ENCODE assay signal across 23 cellular contexts in the genomic region with DNA sequence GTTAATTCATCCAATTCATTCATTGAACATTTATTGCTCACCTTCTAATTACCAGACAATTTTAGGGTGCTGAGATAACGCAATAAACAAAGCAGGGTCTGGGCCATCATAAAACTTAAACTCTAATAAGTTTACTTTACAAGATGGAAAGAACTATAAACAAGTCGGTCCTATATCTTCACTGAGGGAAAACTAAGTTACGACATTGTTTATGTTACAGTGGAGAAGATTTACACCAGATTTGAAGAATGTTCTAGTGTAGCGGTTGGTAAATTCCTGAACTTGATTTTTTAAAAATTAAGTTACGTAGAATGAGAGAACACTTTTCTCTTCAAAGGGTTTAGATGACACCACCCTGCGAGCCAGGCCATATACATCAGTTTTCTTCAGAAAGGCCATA. TPM values are rescaled to one million over a fixed set of nuclear protein-coding genes. Genes with fewer than 3 reads are reported as not detected.
"Had no signal": no experiment of that assay in that cellular context is flagged by ENCODE, and none has a peak within 500 bp of the region (broad histone marks: within the 10 kb centered on the region; RNA-seq: fewer than 3 reads in every experiment).

No MANE protein-coding gene starts in this region.

- H3K36me3 ChIP-seq: brain microvascular endothelial cell, cardiac muscle cell had no signal

- DNase-seq: activated CD4-positive, alpha-beta memory T cell treated with anti-CD3 and anti-CD28 coated beads, Interleukin-2, amount 10 ng/mL, durations not matched to agents 7 days and 5 days; activated CD4-positive, alpha-beta T cell treated with anti-CD3 and anti-CD28 coated beads for 36 hours; activated CD4-positive, alpha-beta T cell treated with anti-CD3 and anti-CD28 coated beads, Interleukin-2, amount 50 U/mL, for 1 hour; activated CD4-positive, CD25-positive, alpha-beta regulatory T cell; activated naive CD4-positive, alpha-beta T cell; amygdala; brain microvascular endothelial cell; Karpas-422; NCI-H1105 treated with DMSO at 0.1 percent for 48 hours; NCI-H1436 treated with DMSO at 0.1 percent for 48 hours; NCI-H187; NCI-H2081; NCI-H446; NCI-H524; PC-9; SHP77 treated with DMSO at 0.1 percent for 48 hours; T-helper 17 cell; T-helper 9 cell had no signal

- H3K9me3 Mint-ChIP-seq: activated CD4-positive, alpha-beta memory T cell treated with anti-CD3 and anti-CD28 coated beads, Interleukin-2, amount 10 ng/mL, durations not matched to agents 7 days and 5 days; activated naive CD4-positive, alpha-beta T cell treated with anti-CD3 and anti-CD28 coated beads, Interleukin-2, amount 50 U/mL, for 24 hours had no signal

- H3K4me3 ChIP-seq: cardiac muscle cell, K562, PC-9 had no signal

- H3K36me3 Mint-ChIP-seq: activated naive CD4-positive, alpha-beta T cell treated with anti-CD3 and anti-CD28 coated beads, Interleukin-2, amount 50 U/mL, for 24 hours had no signal

- H3K4me3 Mint-ChIP-seq: activated CD4-positive, alpha-beta memory T cell treated with anti-CD3 and anti-CD28 coated beads, Interleukin-2, amount 10 ng/mL, durations not matched to agents 7 days and 5 days; activated CD4-positive, alpha-beta T cell treated with anti-CD3 and anti-CD28 coated beads for 36 hours; activated naive CD4-positive, alpha-beta T cell treated with anti-CD3 and anti-CD28 coated beads, Interleukin-2, amount 50 U/mL, for 24 hours; T-helper 17 cell had no signal

- H3K27ac Mint-ChIP-seq: activated CD4-positive, alpha-beta memory T cell treated with anti-CD3 and anti-CD28 coated beads, Interleukin-2, amount 10 ng/mL, durations not matched to agents 7 days and 5 days; activated CD4-positive, alpha-beta T cell treated with anti-CD3 and anti-CD28 coated beads for 36 hours; activated naive CD4-positive, alpha-beta T cell treated with anti-CD3 and anti-CD28 coated beads, Interleukin-2, amount 50 U/mL, for 24 hours; T-helper 17 cell had no signal

- H3K27me3 ChIP-seq: brain microvascular endothelial cell, cardiac muscle cell had no signal

- H3K4me1 Mint-ChIP-seq: activated CD4-positive, alpha-beta memory T cell treated with anti-CD3 and anti-CD28 coated beads, Interleukin-2, amount 10 ng/mL, durations not matched to agents 7 days and 5 days; activated CD4-positive, alpha-beta T cell treated with anti-CD3 and anti-CD28 coated beads for 36 hours; activated naive CD4-positive, alpha-beta T cell treated with anti-CD3 and anti-CD28 coated beads, Interleukin-2, amount 50 U/mL, for 24 hours; T-helper 17 cell had no signal

- ATAC-seq: activated CD4-positive, alpha-beta T cell treated with anti-CD3 and anti-CD28 coated beads for 36 hours; K562; T-helper 17 cell had no signal

- H3K27me3 Mint-ChIP-seq: activated naive CD4-positive, alpha-beta T cell treated with anti-CD3 and anti-CD28 coated beads, Interleukin-2, amount 50 U/mL, for 24 hours; T-helper 17 cell had no signal

RNA-seq across cellular contexts. Expression of gene FRZB, which starts 20.7 kb away (rescaled TPM):
- total RNA-seq: activated CD4-positive, alpha-beta memory T cell treated with anti-CD3 and anti-CD28 coated beads, Interleukin-2, amount 10 ng/mL, durations not matched to agents 7 days and 5 days; activated CD4-positive, alpha-beta T cell treated with anti-CD3 and anti-CD28 coated beads for 36 hours; activated CD8-positive, alpha-beta memory T cell treated with anti-CD3 and anti-CD28 coated beads for 36 hours; K562; SK-MEL-5; T-helper 17 cell had no signal
